Comparison of ENCODE assay signal across 25 cellular contexts in the genomic region with DNA sequence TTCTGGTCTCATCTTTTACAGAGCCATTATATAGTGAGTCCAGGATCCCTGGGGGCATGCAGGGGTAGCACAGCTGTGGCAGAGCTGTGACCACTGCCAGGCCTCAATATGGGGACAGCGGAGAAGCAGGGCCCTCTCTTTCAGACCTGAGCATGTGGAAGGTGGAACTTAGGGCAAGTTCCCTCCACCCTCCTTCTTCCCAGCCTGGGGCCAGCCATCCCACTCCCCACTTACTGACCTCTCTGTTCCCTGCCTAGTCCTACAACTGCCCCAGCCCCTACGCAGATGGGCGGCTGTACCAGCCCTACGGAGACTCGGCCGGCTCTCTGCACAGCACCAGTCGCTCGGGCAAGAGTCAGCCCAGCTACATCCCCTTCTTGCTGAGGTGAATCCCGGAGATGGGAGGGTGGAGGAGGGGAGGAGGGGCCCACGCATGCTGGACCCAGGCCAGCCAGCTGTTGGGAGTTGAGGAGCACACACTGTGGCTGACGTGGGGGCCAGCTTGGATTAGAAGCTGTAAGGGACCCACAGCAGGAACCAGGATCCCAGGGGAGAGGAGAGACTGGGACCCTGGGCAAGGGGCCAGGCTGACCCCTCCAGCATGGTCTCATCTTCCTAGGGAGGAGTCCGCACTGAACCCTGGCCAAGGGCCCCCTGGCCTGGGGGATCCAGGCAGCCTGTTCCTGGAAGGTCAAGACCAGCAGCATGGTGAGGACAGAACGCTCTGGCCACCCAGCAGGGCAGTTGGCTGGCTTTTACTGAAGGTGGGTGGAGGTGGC. TPM values are rescaled to one million over a fixed set of nuclear protein-coding genes. Genes with fewer than 3 reads are reported as not detected.
DNase-seq lines count a peak whose midpoint lies in the region; ATAC-seq and TF ChIP-seq lines count a peak whose summit lies in the region.
"Had no signal": no experiment of that assay in that cellular context is flagged by ENCODE, and none has a peak within 500 bp of the region (broad histone marks: within the 10 kb centered on the region; RNA-seq: fewer than 3 reads in every experiment).

No MANE protein-coding gene starts in this region.

- intact Hi-C loops in mucosa of descending colon (cut with DNase I, micrococcal nuclease) = no loop called here
- intact Hi-C loops in testis (cut with DNase I; ENCODE audit: low total_unique reads) = no loop called here

- POLR2A ChIA-PET in RWPE1 (lab: Yijun Ruan, JAX; ENCODE audit: low non-redundant PET) = no interaction called here

- 55 to 74% methylated on average over 8 to 13 of the region's 13 CpGs for WGBS in testis, 2 donors

- CTCF ChIA-PET in RWPE1 (lab: Yijun Ruan, JAX) = interaction anchor here (0.7 kb wide), 1 partner anchor 8 kb away, joined by 3 read pairs; no protein-coding TSS in a partner anchor

- no peaks in the 10 kb centered on the region for H3K9me3 ChIP-seq in mucosa of descending colon
- no peaks in the 10 kb centered on the region for H3K9me3 ChIP-seq in testis
- H3K9me3 ChIP-seq: Peyer's patch had no signal

- H3K36me3 ChIP-seq in mucosa of descending colon (ENCODE audit: low read depth) = no peaks in the 10 kb centered on the region
- H3K36me3 ChIP-seq in testis (ENCODE audit: low read depth, missing control alignments) = no peaks in the 10 kb centered on the region
- H3K36me3 ChIP-seq: Peyer's patch had no signal

- H3K4me3 ChIP-seq in mucosa of descending colon (no peak overlapping the region), testis (no peak overlapping the region)
- H3K4me3 ChIP-seq: Peyer's patch, SK-N-MC had no signal

- H3K27me3 ChIP-seq in testis = no peaks in the 10 kb centered on the region
- H3K27me3 ChIP-seq: Peyer's patch had no signal

- ATAC-seq in mucosa of descending colon = no peak
- ATAC-seq in GM21528 (IDR thresholded peaks at IDR 0.05; ENCODE audit: low FRiP score, unreplicated experiment) = no peak
- ATAC-seq: activated T-helper 17 cell treated with anti-CD3 and anti-CD28 coated beads, Interleukin-2, amount 50 U/mL, for 72 hours; esophagus mucosa; natural killer cell had no signal

- no peak for TF ChIP-seq POLR2A in testis (IDR thresholded peaks at IDR 0.05)

- H3K27ac ChIP-seq in RWPE1 = peak overlapping the region; percentile 89
- H3K27ac ChIP-seq in cingulate gyrus (ENCODE audit: low read depth, low read length) = peak overlapping the region; percentile 19
- H3K27ac ChIP-seq in testis = peak overlapping the region; percentile 87 to 95
- H3K27ac ChIP-seq: Peyer's patch, SK-N-MC had no signal

- TF ChIP-seq CTCF in RWPE1 (conservative IDR thresholded peaks at IDR 0.05; ENCODE audit: low read depth) (no peak), mucosa of descending colon (IDR thresholded peaks at IDR 0.05) (no peak), testis (IDR thresholded peaks at IDR 0.05) (no peak)

- DNase-seq in RWPE1 (ENCODE audit: low spot score) (no peak), mucosa of descending colon (peak in 2 of 3 donors; percentile 17 to 37), testis (no peak), MV-4-11 (lab: John Stamatoyannopoulos, UW) (no peak), NCI-H69 (lab: John Stamatoyannopoulos, UW) (no peak), GM19240 (ENCODE audit: insufficient read length, low spot score) (no peak)
- DNase-seq: activated CD4-positive, alpha-beta T cell treated with anti-CD3 and anti-CD28 coated beads for 48 hours; CD8-positive, alpha-beta memory T cell; cerebellar nuclear complex; DMS79 treated with DMSO at 0.1 percent for 48 hours; effector memory CD4-positive, alpha-beta T cell; natural killer cell; NCI-H1105 treated with DMSO at 0.1 percent for 48 hours; NCI-H2107; NK-92 treated with Interleukin-12 subunit alpha and Interleukin-12 subunit beta, amount 100 ng/mL, for 24 hours; Peyer's patch; T-helper 2 cell had no signal

- H3K4me1 ChIP-seq in mucosa of descending colon (ENCODE audit: low read depth) (peaks cover 7% of the 10 kb centered on the region), testis (peaks cover 44% of the 10 kb centered on the region)

RNA-seq across cellular contexts. Expression of gene PSRC1, which starts 10.7 kb away (rescaled TPM):
- 1 to 10 TPM; 3.4 to 9.0 (median 4.2) TPM for total RNA-seq in mucosa of descending colon
- total RNA-seq in testis = 10 to 100 TPM; 34.0 to 48.9 TPM
- polyA plus RNA-seq in testis (ENCODE audit: insufficient read depth, low read depth, low replicate concordance) = 24.0 TPM

RNA-seq across cellular contexts. Expression of gene CELSR2, which starts 22.9 kb away (rescaled TPM):
- total RNA-seq in mucosa of descending colon = 10 to 100 TPM in 1 of 3 donors, 1 to 10 TPM in 2; 2.8 to 14.7 (median 3.2) TPM
- 100 to 1,000 TPM; 107 to 140 TPM for total RNA-seq in testis
- 59.6 TPM for polyA plus RNA-seq in testis (ENCODE audit: insufficient read depth, low read depth, low replicate concordance)

RNA-seq across cellular contexts. Expression of gene MYBPHL, which starts 34.6 kb away (rescaled TPM):
- total RNA-seq in mucosa of descending colon (not detected), testis (under 1 TPM in 1 of 2 donors, not detected in 1; 0.99 TPM)
- 1.5 TPM for polyA plus RNA-seq in testis (ENCODE audit: insufficient read depth, low read depth, low replicate concordance)
- total RNA-seq: activated T-helper 17 cell treated with anti-CD3 and anti-CD28 coated beads, Interleukin-2, amount 50 U/mL, for 72 hours; astrocyte; CD8-positive, alpha-beta memory T cell; frontal cortex; natural killer cell; NCI-H460; Peyer's patch had no signal
- polyA plus RNA-seq: CD8-positive, alpha-beta memory T cell had no signal

RNA-seq across cellular contexts. Expression of gene SARS1, which starts 58.5 kb away (rescaled TPM):
- 100 to 1,000 TPM; 124 to 143 (median 125) TPM for total RNA-seq in mucosa of descending colon
- 100 to 1,000 TPM; 112 to 149 TPM for total RNA-seq in testis
- polyA plus RNA-seq in testis (ENCODE audit: insufficient read depth, low read depth, low replicate concordance) = 132 TPM

Comparison
In these comparisons a context has a peak if more than half of its experiments do, and no peak if none do; other contexts are left out.
1. DNase-seq: peak in mucosa of descending colon (2 of 3); none in RWPE1 (single experiment), testis (single experiment), MV-4-11 (single experiment), NCI-H69 (single experiment) and GM19240 (single experiment).
2. H3K27ac ChIP-seq: peak in every context shown above with its lines; median percentile 91 in testis; 89 in RWPE1; 19 in cingulate gyrus.
3. RNA of gene CELSR2, which starts 22.9 kb away (total RNA-seq): 107 to 140 TPM in testis; 2.8 to 14.7 TPM in mucosa of descending colon; every median in the first group is over 4 times any median in the second.